8 cellular contexts compared by ENCODE assay signal in genomic region chr17:2259769-2260536, GRCh38. TPM values are rescaled to one million over a fixed set of nuclear protein-coding genes. Genes with fewer than 3 reads are reported as not detected.
DNase-seq lines count a peak whose midpoint lies in the region; ATAC-seq and TF ChIP-seq lines count a peak whose summit lies in the region.

No MANE protein-coding gene starts in this region.

- peak overlapping the region; percentile 92 for H3K27ac Mint-ChIP-seq in activated CD8-positive, alpha-beta T cell treated with anti-CD3 and anti-CD28 coated beads, Interleukin-2, amount 10 ng/mL, durations not matched to agents 7 days and 5 days
- H3K27ac Mint-ChIP-seq in immature natural killer cell = peak overlapping the region; percentile 94 to 99 (median 96)

- peak; percentile 88 for DNase-seq in activated CD8-positive, alpha-beta T cell treated with anti-CD3 and anti-CD28 coated beads, Interleukin-2, amount 10 ng/mL, durations not matched to agents 7 days and 5 days
- peak; percentile 75 to 76 (median 76) for DNase-seq in immature natural killer cell
- DNase-seq in stomach = no peak
- DNase-seq in HuH-7 (ENCODE audit: low spot score) = no peak
- DNase-seq in DMS79 (lab: John Stamatoyannopoulos, UW) = no peak
- DNase-seq in NCI-H1436 treated with DMSO at 0.1 percent for 48 hours (lab: John Stamatoyannopoulos, UW) = no peak

- H3K27me3 Mint-ChIP-seq in activated CD8-positive, alpha-beta T cell treated with anti-CD3 and anti-CD28 coated beads, Interleukin-2, amount 10 ng/mL, durations not matched to agents 7 days and 5 days (ENCODE audit: low read depth) = no peaks in the 10 kb centered on the region
- H3K27me3 Mint-ChIP-seq in immature natural killer cell (ENCODE audit: low read depth in 3 of 3) = peaks cover 4 to 10% (median 5%) of the 10 kb centered on the region in 3 donors

- H3K9me3 Mint-ChIP-seq in activated CD8-positive, alpha-beta T cell treated with anti-CD3 and anti-CD28 coated beads, Interleukin-2, amount 10 ng/mL, durations not matched to agents 7 days and 5 days (ENCODE audit: insufficient read depth) = no peaks in the 10 kb centered on the region
- no peaks in the 10 kb centered on the region for H3K9me3 Mint-ChIP-seq in immature natural killer cell

- peak overlapping the region; percentile 23 to 77 (median 43) for H3K27ac ChIP-seq in stomach

- CTCF ChIA-PET in activated CD8-positive, alpha-beta T cell treated with anti-CD3 and anti-CD28 coated beads, Interleukin-2, amount 10 ng/mL, durations not matched to agents 7 days and 5 days (lab: Charles Lee) = interaction anchor here (0.7 to 12.2 kb wide), 14 partner anchors 9 to 205 kb away, joined by 3 to 145 read pairs (median 5); partner anchors contain the start of genes HIC1 and TSR1

- TF ChIP-seq POLR2A in stomach (IDR thresholded peaks at IDR 0.05) = no peak

- H3K27me3 ChIP-seq in stomach = no peaks in the 10 kb centered on the region

- intact Hi-C loops in stomach (cut with DNase I; ENCODE audit: low total_unique reads) = no loop called here

- peaks cover 0 to 22% (median 12%) of the 10 kb centered on the region in 4 donors for H3K36me3 ChIP-seq in stomach

- H3K36me3 Mint-ChIP-seq in activated CD8-positive, alpha-beta T cell treated with anti-CD3 and anti-CD28 coated beads, Interleukin-2, amount 10 ng/mL, durations not matched to agents 7 days and 5 days (ENCODE audit: low read depth) = peaks cover 72% of the 10 kb centered on the region
- H3K36me3 Mint-ChIP-seq in immature natural killer cell = peaks cover under 1 to 16% (median 4%) of the 10 kb centered on the region in 3 donors

- H3K4me1 ChIP-seq in stomach = peaks cover 0 to 47% (median 32%) of the 10 kb centered on the region in 4 donors

- POLR2A ChIA-PET in activated CD8-positive, alpha-beta T cell treated with anti-CD3 and anti-CD28 coated beads, Interleukin-2, amount 10 ng/mL, durations not matched to agents 7 days and 5 days (lab: Charles Lee) = interaction anchor here (0.7 to 3.1 kb wide), 10 partner anchors 9 to 208 kb away, joined by 3 to 16 read pairs (median 4); partner anchors contain the start of gene HIC1

- peak; percentile 63 for ATAC-seq in GM18520 (IDR thresholded peaks at IDR 0.05; ENCODE audit: unreplicated experiment)
- ATAC-seq in HG03108 (IDR thresholded peaks at IDR 0.05; ENCODE audit: unreplicated experiment) = peak; percentile 67
- peak; percentile 77 for ATAC-seq in activated CD8-positive, alpha-beta T cell treated with anti-CD3 and anti-CD28 coated beads, Interleukin-2, amount 10 ng/mL, durations not matched to agents 7 days and 5 days

- H3K4me3 ChIP-seq in stomach = no peak overlapping the region

- no peaks in the 10 kb centered on the region for H3K9me3 ChIP-seq in stomach

- H3K4me1 Mint-ChIP-seq in activated CD8-positive, alpha-beta T cell treated with anti-CD3 and anti-CD28 coated beads, Interleukin-2, amount 10 ng/mL, durations not matched to agents 7 days and 5 days (ENCODE audit: low read depth) = peaks cover 81% of the 10 kb centered on the region
- H3K4me1 Mint-ChIP-seq in immature natural killer cell = peaks cover 67% of the 10 kb centered on the region in 2 donors

- TF ChIP-seq CTCF in stomach (IDR thresholded peaks at IDR 0.05) = no peak

- peak overlapping the region; percentile 74 for H3K4me3 Mint-ChIP-seq in activated CD8-positive, alpha-beta T cell treated with anti-CD3 and anti-CD28 coated beads, Interleukin-2, amount 10 ng/mL, durations not matched to agents 7 days and 5 days
- peak overlapping the region; percentile 73 to 90 (median 76) for H3K4me3 Mint-ChIP-seq in immature natural killer cell

- WGBS in stomach, 5 donors = 58 to 83% (median 77%) methylated on average over 8 of the region's 8 CpGs

- TF ChIP-seq EP300 in stomach (IDR thresholded peaks at IDR 0.05) = no peak

RNA-seq across cellular contexts. Expression of gene SMG6, which starts 43.6 kb away (rescaled TPM):
- total RNA-seq in activated CD8-positive, alpha-beta T cell treated with anti-CD3 and anti-CD28 coated beads, Interleukin-2, amount 10 ng/mL, durations not matched to agents 7 days and 5 days = 10 to 100 TPM; 49.8 to 55.9 TPM
- polyA plus RNA-seq in immature natural killer cell (1 to 10 TPM; 1.6 to 9.8 (median 4.7) TPM), stomach (10 to 100 TPM; 17.0 to 22.3 (median 17.1) TPM)
- total RNA-seq in stomach = 100 to 1,000 TPM in 1 of 5 donors, 10 to 100 TPM in 4; 22.6 to 102 (median 34.2) TPM

RNA-seq across cellular contexts. Expression of gene SRR, which starts 43.8 kb away (rescaled TPM):
- 10 to 100 TPM; 18.7 to 23.1 TPM for total RNA-seq in activated CD8-positive, alpha-beta T cell treated with anti-CD3 and anti-CD28 coated beads, Interleukin-2, amount 10 ng/mL, durations not matched to agents 7 days and 5 days
- 10 to 100 TPM in 1 of 3 donors, 1 to 10 TPM in 2; 6.6 to 13.9 (median 8.6) TPM for polyA plus RNA-seq in immature natural killer cell
- total RNA-seq in stomach = 10 to 100 TPM in 4 of 5 donors, 1 to 10 TPM in 1; 1.2 to 44.0 (median 15.4) TPM
- polyA plus RNA-seq in stomach = 1 to 10 TPM; 4.3 to 7.8 (median 6.4) TPM

Comparison
In these comparisons a context has a peak if more than half of its experiments do, and no peak if none do; other contexts are left out.
1. DNase-seq: peak in activated CD8-positive, alpha-beta T cell treated with anti-CD3 and anti-CD28 coated beads, Interleukin-2, amount 10 ng/mL, durations not matched to agents 7 days and 5 days (single experiment) and immature natural killer cell (3 of 3); none in stomach (single experiment), HuH-7 (single experiment), DMS79 (single experiment) and NCI-H1436 treated with DMSO at 0.1 percent for 48 hours (single experiment).
2. Peak in every context shown above with its lines, with median percentiles within 50 percentile points of each other: ATAC-seq.